Comparison of ENCODE assay signal across 25 cellular contexts in the genomic region with DNA sequence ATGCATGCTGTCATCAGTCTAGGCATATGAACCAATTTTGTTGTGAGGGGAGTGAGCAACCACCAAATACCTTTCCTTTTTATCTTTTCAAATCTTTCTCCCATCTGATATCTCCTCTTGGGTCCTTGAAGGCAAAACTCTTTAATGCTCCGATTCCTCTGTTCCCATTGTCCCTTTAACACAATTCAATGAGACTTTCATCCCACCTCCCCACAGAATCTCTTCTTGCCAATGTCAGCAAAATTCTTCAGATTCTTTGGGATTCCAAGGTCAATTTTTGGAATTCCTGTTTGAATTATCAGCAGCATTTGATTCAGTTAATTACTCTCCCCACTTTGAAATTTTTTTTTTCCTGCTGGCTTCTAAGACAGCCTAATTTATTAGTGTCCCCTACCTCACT.
"Had no signal": no experiment of that assay in that cellular context is flagged by ENCODE, and none has a peak within 500 bp of the region (broad histone marks: within the 10 kb centered on the region; RNA-seq: fewer than 3 reads in every experiment).

No MANE protein-coding gene starts in this region.

- H3K9ac ChIP-seq: neural progenitor cell had no signal

- H3K79me2 ChIP-seq: hepatocyte had no signal

- H3K9me3 ChIP-seq: lower lobe of right lung, neutrophil, ovary, sigmoid colon had no signal

- H2AFZ ChIP-seq: hepatocyte, neural progenitor cell had no signal

- DNase-seq: heart right ventricle; kidney glomerular epithelial cell; left cardiac atrium; left lung; lower lobe of right lung; mammary epithelial cell; mesenchymal stem cell; naive B cell; natural killer cell; nephron progenitor cell; ovary; right cardiac atrium; sigmoid colon; small intestine; spleen; stimulated activated CD4-positive, alpha-beta T cell treated with anti-CD3 and anti-CD28 coated beads, Interleukin-4, amount 100 ng/mL, for 24 hours; stimulated activated naive CD4-positive, alpha-beta T cell treated with Interleukin-2 at 50 U/mL for 16 hours; stimulated activated naive CD8-positive, alpha-beta T cell treated with anti-CD3 and anti-CD28 coated beads, Interleukin-15, amount 100 ng/mL, for 72 hours; substantia nigra had no signal

- FAIRE-seq: keratinocyte, small intestine had no signal

- H3K4me1 ChIP-seq: heart right ventricle, left lung, lower lobe of right lung, neural progenitor cell, sigmoid colon, spleen, tibial nerve had no signal

- H3K4me3 ChIP-seq: heart right ventricle, hepatocyte, left lung, lower lobe of right lung, neural progenitor cell, ovary, sigmoid colon, spleen, tibial nerve had no signal

- ATAC-seq: heart right ventricle; left cardiac atrium; left lung; lower lobe of right lung; natural killer cell; right cardiac atrium; stimulated activated memory B cell treated with anti-CD40 and anti-IgM and Interleukin-4, amounts not matched to agents 10 μg/mL and 1 μg/mL and 100 μg/mL, for 72 hours; stimulated activated naive CD8-positive, alpha-beta T cell treated with anti-CD3 and anti-CD28 coated beads, Interleukin-15, amount 100 ng/mL, for 72 hours had no signal

- H3K27ac ChIP-seq: heart right ventricle, hepatocyte, left lung, lower lobe of right lung, neural progenitor cell, neutrophil, ovary, sigmoid colon, spleen, tibial nerve had no signal

- H3K4me2 ChIP-seq: hepatocyte, neural progenitor cell had no signal

- H3K36me3 ChIP-seq: heart right ventricle, left lung, lower lobe of right lung, neural progenitor cell, neutrophil, ovary, sigmoid colon, spleen, tibial nerve had no signal

- H3K27me3 ChIP-seq: heart right ventricle, hepatocyte, left lung, neural progenitor cell, neutrophil, ovary, sigmoid colon, spleen, tibial nerve had no signal
